26 cellular contexts compared by ENCODE assay signal in the genomic region with DNA sequence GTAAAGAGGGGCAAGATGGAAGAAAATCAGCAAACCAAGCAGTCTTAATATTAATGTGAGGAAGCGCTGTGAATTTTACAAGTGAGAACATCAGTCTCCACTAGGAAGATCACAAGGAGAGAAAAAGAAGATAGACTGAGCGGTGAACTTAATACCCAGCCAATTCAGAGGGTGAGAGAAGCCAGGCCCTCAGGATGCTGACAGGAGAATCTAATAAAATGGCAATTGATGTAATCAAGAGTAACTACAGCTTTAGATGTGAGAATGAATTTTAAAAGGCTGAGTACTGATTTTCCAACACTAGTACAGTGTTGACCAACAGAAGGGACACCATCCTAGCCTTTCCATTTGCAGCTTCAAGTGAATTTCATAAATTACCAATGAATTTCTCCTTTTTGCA. TPM values are rescaled to one million over a fixed set of nuclear protein-coding genes. Genes with fewer than 3 reads are reported as not detected.
"Had no signal": no experiment of that assay in that cellular context is flagged by ENCODE, and none has a peak within 500 bp of the region (broad histone marks: within the 10 kb centered on the region; RNA-seq: fewer than 3 reads in every experiment).

No MANE protein-coding gene starts in this region.

- H3K27me3 ChIP-seq: suprapubic skin, testis, thyroid gland, upper lobe of left lung, upper lobe of right lung, uterus, vagina had no signal

- ATAC-seq: stimulated activated effector memory CD8-positive, alpha-beta T cell treated with anti-CD3 and anti-CD28 coated beads, Interleukin-12 subunit alpha, Interleukin-12 subunit beta, amount 100 ng/mL, for 72 hours; stimulated activated memory B cell treated with anti-CD40 and anti-IgM and Interleukin-4, amounts not matched to agents 10 μg/mL and 1 μg/mL and 100 μg/mL, for 72 hours; stimulated activated naive B cell treated with anti-CD40 and anti-IgM and Interleukin-4, amounts not matched to agents 10 μg/mL and 1 μg/mL and 100 μg/mL, for 72 hours; stimulated activated naive CD8-positive, alpha-beta T cell treated with anti-CD3 and anti-CD28 coated beads, Interleukin-15, amount 100 ng/mL, for 72 hours; stimulated activated naive CD8-positive, alpha-beta T cell treated with anti-CD3 and anti-CD28 coated beads, Interleukin-15, Interleukin-2, amounts not matched to agents 100 U/mL and 50 U/mL, for 24 hours; upper lobe of right lung had no signal

- H3K36me3 ChIP-seq: stomach, suprapubic skin, thoracic aorta, thyroid gland, tibial artery, tibial nerve, transverse colon, upper lobe of left lung, upper lobe of right lung, uterus, vagina had no signal

- H3K27ac ChIP-seq: stomach, suprapubic skin, testis, thoracic aorta, thyroid gland, tibial artery, tibial nerve, transverse colon, upper lobe of left lung, upper lobe of right lung, uterus, vagina had no signal

- DNase-seq: stimulated activated CD4-positive, alpha-beta T cell treated with anti-CD3 and anti-CD28 coated beads, Interleukin-2, amount 100 ng/mL, for 48 hours; stimulated activated CD4-positive, alpha-beta T cell treated with anti-CD3 and anti-CD28 coated beads, Interleukin-4, amount 100 ng/mL, for 1 hour; stimulated activated CD4-positive, alpha-beta T cell treated with anti-CD3 and anti-CD28 coated beads, Interleukin-4, amount 100 ng/mL, for 24 hours; stimulated activated CD4-positive, alpha-beta T cell treated with anti-CD3 and anti-CD28 coated beads, Interleukin-4, amount 100 ng/mL, for 4 hours; stimulated activated CD8-positive, alpha-beta memory T cell treated with anti-CD3 and anti-CD28 coated beads, Interleukin-4, amount 100 ng/mL, for 48 hours; stimulated activated naive B cell treated with anti-CD40 and anti-IgM and Interleukin-4, amounts not matched to agents 10 μg/mL and 1 μg/mL and 100 μg/mL, for 72 hours; stimulated activated naive CD4-positive, alpha-beta T cell; stimulated activated naive CD4-positive, alpha-beta T cell treated with Interleukin-2 at 50 U/mL for 16 hours; stimulated activated naive CD8-positive, alpha-beta T cell treated with anti-CD3 and anti-CD28 coated beads, Interleukin-15, amount 100 ng/mL, for 72 hours; stimulated activated naive CD8-positive, alpha-beta T cell treated with anti-CD3 and anti-CD28 coated beads, Interleukin-15, Interleukin-2, amounts not matched to agents 100 U/mL and 50 U/mL, for 24 hours; stomach; substantia nigra; testis; thyroid gland; tibial artery; transverse colon; trophoblast cell; upper lobe of left lung; upper lobe of right lung; uterus had no signal

- H3K9me3 ChIP-seq: stomach, suprapubic skin, testis, thoracic aorta, thyroid gland, tibial artery, tibial nerve, transverse colon, upper lobe of left lung, upper lobe of right lung, uterus, vagina had no signal

- H3K4me1 ChIP-seq: stomach, suprapubic skin, testis, tibial artery, tibial nerve, upper lobe of left lung, upper lobe of right lung, uterus had no signal

- H3K4me3 ChIP-seq: stomach, suprapubic skin, testis, thoracic aorta, thyroid gland, tibial artery, tibial nerve, transverse colon, upper lobe of left lung, upper lobe of right lung, uterus, vagina had no signal

RNA-seq across cellular contexts. Expression of a gene that starts 35.7 kb away (rescaled TPM):
- total RNA-seq: upper lobe of right lung had no signal
